ENCODE assay signal across 17 cellular contexts in the genomic region with DNA sequence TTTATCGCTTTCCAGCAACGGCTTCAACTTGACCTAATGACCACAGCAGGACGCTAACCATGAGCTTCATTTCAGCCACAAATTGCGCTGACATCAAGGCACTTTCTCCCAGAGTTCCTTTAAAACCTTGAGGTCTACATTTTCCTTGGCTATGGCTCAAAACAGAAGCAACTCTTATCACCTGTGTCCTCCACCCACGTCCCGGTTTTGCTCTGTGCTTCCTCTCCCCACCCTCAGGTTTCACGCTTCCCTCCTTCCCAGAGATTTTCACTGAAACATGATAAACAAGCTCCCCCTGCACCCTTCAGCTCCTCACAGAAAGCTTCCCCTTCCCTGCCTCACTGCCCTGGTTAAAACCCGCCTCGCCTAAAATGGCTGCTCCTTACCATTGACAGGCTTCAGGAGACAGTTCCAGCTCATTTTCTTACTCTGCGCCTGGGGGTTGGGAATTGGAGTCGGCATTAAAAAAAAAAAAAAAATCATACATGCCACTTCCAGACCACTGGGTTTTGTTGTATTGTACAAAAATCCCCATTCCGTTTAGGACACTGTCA.
"Had no signal": no experiment of that assay in that cellular context is flagged by ENCODE, and none has a peak within 500 bp of the region (broad histone marks: within the 10 kb centered on the region; RNA-seq: fewer than 3 reads in every experiment).

No MANE protein-coding gene starts in this region.

- H3K27me3 Mint-ChIP-seq: dendritic cell treated with granulocyte-macrophage colony-stimulating factor and Interleukin-4, amounts not matched to agents 40 ng/mL and 50 ng/mL, for 4 days had no signal

- H3K4me1 ChIP-seq: parathyroid adenoma, sigmoid colon, upper lobe of right lung had no signal

- H3K9me3 ChIP-seq: sigmoid colon, thoracic aorta, upper lobe of right lung had no signal

- FAIRE-seq: islet of Langerhans had no signal

- H3K27ac Mint-ChIP-seq: activated naive CD8-positive, alpha-beta T cell; dendritic cell treated with granulocyte-macrophage colony-stimulating factor and Interleukin-4, amounts not matched to agents 40 ng/mL and 50 ng/mL, for 4 days; stimulated activated effector memory CD8-positive, alpha-beta T cell treated with anti-CD3 and anti-CD28 coated beads, Interleukin-12 subunit alpha, Interleukin-12 subunit beta, amount 100 ng/mL, for 72 hours had no signal

- H3K36me3 Mint-ChIP-seq: stimulated activated effector memory CD8-positive, alpha-beta T cell treated with anti-CD3 and anti-CD28 coated beads, Interleukin-12 subunit alpha, Interleukin-12 subunit beta, amount 100 ng/mL, for 72 hours had no signal

- ATAC-seq: left colon; stimulated activated effector memory CD8-positive, alpha-beta T cell treated with anti-CD3 and anti-CD28 coated beads, Interleukin-12 subunit alpha, Interleukin-12 subunit beta, amount 100 ng/mL, for 72 hours had no signal

- H3K9me3 Mint-ChIP-seq: stimulated activated effector memory CD8-positive, alpha-beta T cell treated with anti-CD3 and anti-CD28 coated beads, Interleukin-12 subunit alpha, Interleukin-12 subunit beta, amount 100 ng/mL, for 72 hours had no signal

- H3K4me1 Mint-ChIP-seq: stimulated activated effector memory CD8-positive, alpha-beta T cell treated with anti-CD3 and anti-CD28 coated beads, Interleukin-12 subunit alpha, Interleukin-12 subunit beta, amount 100 ng/mL, for 72 hours had no signal

- H3K79me2 ChIP-seq: parathyroid adenoma had no signal

- H2AFZ ChIP-seq: parathyroid adenoma had no signal

- H3K27ac ChIP-seq: parathyroid adenoma, sigmoid colon, thoracic aorta, upper lobe of right lung, WERI-Rb-1 had no signal

- H3K9ac ChIP-seq: parathyroid adenoma had no signal

- DNase-seq: activated CD4-positive, alpha-beta T cell treated with anti-CD3 and anti-CD28 coated beads, Interleukin-2, amount 50 U/mL, for 48 hours; activated gamma-delta T cell; effector CD8-positive, alpha-beta T cell; left colon; midbrain; sigmoid colon; stimulated activated CD4-positive, alpha-beta T cell treated with anti-CD3 and anti-CD28 coated beads, Interleukin-4, amount 100 ng/mL, for 24 hours; T-helper 2 cell; upper lobe of right lung; WERI-Rb-1 had no signal

- H3K36me3 ChIP-seq: sigmoid colon, thoracic aorta, upper lobe of right lung, WERI-Rb-1 had no signal

- H3K4me3 ChIP-seq: lung, sigmoid colon, thoracic aorta, upper lobe of right lung had no signal

- H3K4me3 Mint-ChIP-seq: activated naive CD8-positive, alpha-beta T cell; dendritic cell treated with granulocyte-macrophage colony-stimulating factor and Interleukin-4, amounts not matched to agents 40 ng/mL and 50 ng/mL, for 4 days; stimulated activated effector memory CD8-positive, alpha-beta T cell treated with anti-CD3 and anti-CD28 coated beads, Interleukin-12 subunit alpha, Interleukin-12 subunit beta, amount 100 ng/mL, for 72 hours had no signal

- H3K27me3 ChIP-seq: sigmoid colon, upper lobe of right lung had no signal
